8 cellular contexts compared by ENCODE assay signal in the genomic region with DNA sequence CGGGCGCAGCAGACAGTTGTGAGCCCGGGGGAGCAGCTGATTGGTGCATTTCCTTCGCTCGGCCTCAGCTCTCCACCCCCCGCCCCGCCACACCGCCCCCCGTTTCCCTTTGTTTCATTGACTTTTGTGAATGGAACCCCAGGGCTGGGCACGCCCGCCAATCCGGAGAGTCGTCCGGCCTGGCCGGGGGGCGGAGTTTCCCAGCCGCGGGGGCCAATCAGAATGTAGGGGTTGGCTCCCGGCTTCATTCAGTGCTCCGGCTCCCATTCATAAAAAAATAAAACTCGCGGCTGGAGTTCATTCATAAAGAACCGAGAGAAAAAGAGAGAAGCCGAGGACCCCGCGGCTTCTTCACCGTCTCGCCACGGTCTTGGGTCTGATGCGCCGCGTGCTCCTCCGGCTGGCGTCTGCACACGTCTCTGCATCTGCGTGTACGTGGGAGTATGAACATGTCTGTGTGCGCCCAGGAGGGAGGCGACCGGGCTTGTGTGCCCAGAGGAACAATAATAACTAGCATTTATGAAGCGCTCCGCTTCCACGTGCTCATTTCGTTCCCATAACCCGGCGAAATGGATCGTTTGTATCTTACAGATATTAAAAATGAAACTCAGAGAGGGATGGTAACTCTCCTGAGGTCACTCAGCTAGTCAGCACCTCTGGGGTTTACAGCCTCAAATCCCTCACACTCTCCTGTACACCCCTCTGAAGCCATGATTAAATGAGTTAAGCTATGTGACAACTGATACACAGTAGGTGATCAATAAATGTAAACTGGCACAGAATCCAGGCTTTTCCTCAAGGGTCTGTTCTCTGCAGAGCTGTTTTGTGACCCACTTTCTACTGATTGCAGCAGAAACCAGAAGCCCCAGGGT. TPM values are rescaled to one million over a fixed set of nuclear protein-coding genes. Genes with fewer than 3 reads are reported as not detected.
DNase-seq lines count a peak whose midpoint lies in the region; ATAC-seq and TF ChIP-seq lines count a peak whose summit lies in the region.

A gene (minus strand): TSS at position 24 of the 872 bp plus-strand sequence. CDS start 723 bp downstream, outside the sequence.

- DNase-seq in AG08396 (ENCODE audit: low spot score) (peak; percentile 98), GM19238 (ENCODE audit: insufficient read length, low spot score) (peak; percentile 95), NCI-H526 treated with DMSO at 0.1 percent for 48 hours (lab: John Stamatoyannopoulos, UW) (peak; percentile 61), dorsolateral prefrontal cortex (peak; percentile 82 to 93 (median 90))
- DNase-seq in activated CD4-positive, alpha-beta T cell treated with anti-CD3 and anti-CD28 coated beads, Interleukin-2, amount 50 U/mL, for 4 hours = peak; percentile 85 to 87
- DNase-seq in stimulated activated CD4-positive, alpha-beta T cell treated with anti-CD3 and anti-CD28 coated beads, Interleukin-2, amount 100 ng/mL, for 4 hours (ENCODE audit: low read depth) = peak; percentile 81

- H3K9me3 ChIP-seq in liver (ENCODE audit: control insufficient read depth in 4 of 4, low read length in 3 of 4) = no peaks in the 10 kb centered on the region

- TF ChIP-seq RAD21 in liver (IDR thresholded peaks at IDR 0.05) = no peak

- intact Hi-C loops in dorsolateral prefrontal cortex (cut with DNase I) = no loop called here

- H3K9ac ChIP-seq in liver (ENCODE audit: low read depth in 1 of 2, low read length in 2 of 2) = no peak within 1 kb of the TSS

- H3K4me1 ChIP-seq in liver (ENCODE audit: control insufficient read depth in 4 of 4, insufficient read depth in 4 of 4, low read length in 3 of 4) = peaks cover 11 to 27% (median 18%) of the 10 kb centered on the region in 4 donors

- peak; percentile 74 for ATAC-seq in HG03439 (IDR thresholded peaks at IDR 0.05; ENCODE audit: unreplicated experiment)

- 2% methylated on average over 47 of the region's 47 CpGs for WGBS in liver

- H3K27me3 ChIP-seq in dorsolateral prefrontal cortex = no peaks in the 10 kb centered on the region
- H3K27me3 ChIP-seq in liver (ENCODE audit: control insufficient read depth in 4 of 4, insufficient read depth in 4 of 4, low read length in 3 of 4) = peaks cover 0 to 3% (median 0%) of the 10 kb centered on the region in 4 donors

- H3K4me3 ChIP-seq in dorsolateral prefrontal cortex (peak within 1 kb of the TSS; percentile 38 to 77 (median 62)), liver (ENCODE audit: low read depth in 1 of 3, low read length in 3 of 3) (peak within 1 kb of the TSS in 2 of 3 donors; percentile 50 to 54)

- TF ChIP-seq CTCF in dorsolateral prefrontal cortex (IDR thresholded peaks at IDR 0.05 in 54 of 56, conservative IDR thresholded peaks at IDR 0.05 in 2 of 56; ENCODE audit: low read depth in 1 of 56, partially characterized antibody in 56 of 56) (peak in 2 of 56 donors; percentile 13 to 16), liver (IDR thresholded peaks at IDR 0.05; ENCODE audit: low read depth, low read length, missing input control) (no peak)

- H3K36me3 ChIP-seq in liver (ENCODE audit: control insufficient read depth in 4 of 4, insufficient read depth in 3 of 4, low read depth in 1 of 4, low read length in 3 of 4) = no peaks in the 10 kb centered on the region

- H3K27ac ChIP-seq in dorsolateral prefrontal cortex (no peak within 1 kb of the TSS), liver (ENCODE audit: low read depth in 1 of 2, low read length in 2 of 2) (no peak within 1 kb of the TSS)

TF ChIP-seq in liver, 16 proteins besides CTCF, POLR2A, EP300 and RAD21:
- TF ChIP-seq NR2F2 (IDR thresholded peaks at IDR 0.05) (no peak), FOXA1 (IDR thresholded peaks at IDR 0.05) (no peak), TAF1 (conservative IDR thresholded peaks at IDR 0.05) (no peak), YY1 (IDR thresholded peaks at IDR 0.05) (no peak), SP1 (IDR thresholded peaks at IDR 0.05) (no peak), HNF4G (IDR thresholded peaks at IDR 0.05) (no peak), HNF4A (conservative IDR thresholded peaks at IDR 0.05) (no peak), JUND (IDR thresholded peaks at IDR 0.05) (no peak), FOXA2 (IDR thresholded peaks at IDR 0.05) (no peak), RXRA (IDR thresholded peaks at IDR 0.05) (no peak), GABPA (IDR thresholded peaks at IDR 0.05 in 1 of 2, conservative IDR thresholded peaks at IDR 0.05 in 1 of 2) (no peak), EGR1 (IDR thresholded peaks at IDR 0.05; ENCODE audit: low read depth in 2 of 2) (no peak)
- TF ChIP-seq, protein P1, sequence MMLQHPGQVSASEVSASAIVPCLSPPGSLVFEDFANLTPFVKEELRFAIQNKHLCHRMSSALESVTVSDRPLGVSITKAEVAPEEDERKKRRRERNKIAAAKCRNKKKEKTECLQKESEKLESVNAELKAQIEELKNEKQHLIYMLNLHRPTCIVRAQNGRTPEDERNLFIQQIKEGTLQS (IDR thresholded peaks at IDR 0.05) = no peak
- TF ChIP-seq, protein P2, sequence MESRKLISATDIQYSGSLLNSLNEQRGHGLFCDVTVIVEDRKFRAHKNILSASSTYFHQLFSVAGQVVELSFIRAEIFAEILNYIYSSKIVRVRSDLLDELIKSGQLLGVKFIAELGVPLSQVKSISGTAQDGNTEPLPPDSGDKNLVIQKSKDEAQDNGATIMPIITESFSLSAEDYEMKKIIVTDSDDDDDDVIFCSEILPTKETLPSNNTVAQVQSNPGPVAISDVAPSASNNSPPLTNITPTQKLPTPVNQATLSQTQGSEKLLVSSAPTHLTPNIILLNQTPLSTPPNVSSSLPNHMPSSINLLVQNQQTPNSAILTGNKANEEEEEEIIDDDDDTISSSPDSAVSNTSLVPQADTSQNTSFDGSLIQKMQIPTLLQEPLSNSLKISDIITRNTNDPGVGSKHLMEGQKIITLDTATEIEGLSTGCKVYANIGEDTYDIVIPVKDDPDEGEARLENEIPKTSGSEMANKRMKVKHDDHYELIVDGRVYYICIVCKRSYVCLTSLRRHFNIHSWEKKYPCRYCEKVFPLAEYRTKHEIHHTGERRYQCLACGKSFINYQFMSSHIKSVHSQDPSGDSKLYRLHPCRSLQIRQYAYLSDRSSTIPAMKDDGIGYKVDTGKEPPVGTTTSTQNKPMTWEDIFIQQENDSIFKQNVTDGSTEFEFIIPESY (IDR thresholded peaks at IDR 0.05) = no peak
- TF ChIP-seq, protein P3, sequence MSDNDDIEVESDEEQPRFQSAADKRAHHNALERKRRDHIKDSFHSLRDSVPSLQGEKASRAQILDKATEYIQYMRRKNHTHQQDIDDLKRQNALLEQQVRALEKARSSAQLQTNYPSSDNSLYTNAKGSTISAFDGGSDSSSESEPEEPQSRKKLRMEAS (IDR thresholded peaks at IDR 0.05) = no peak
- TF ChIP-seq, protein P4, sequence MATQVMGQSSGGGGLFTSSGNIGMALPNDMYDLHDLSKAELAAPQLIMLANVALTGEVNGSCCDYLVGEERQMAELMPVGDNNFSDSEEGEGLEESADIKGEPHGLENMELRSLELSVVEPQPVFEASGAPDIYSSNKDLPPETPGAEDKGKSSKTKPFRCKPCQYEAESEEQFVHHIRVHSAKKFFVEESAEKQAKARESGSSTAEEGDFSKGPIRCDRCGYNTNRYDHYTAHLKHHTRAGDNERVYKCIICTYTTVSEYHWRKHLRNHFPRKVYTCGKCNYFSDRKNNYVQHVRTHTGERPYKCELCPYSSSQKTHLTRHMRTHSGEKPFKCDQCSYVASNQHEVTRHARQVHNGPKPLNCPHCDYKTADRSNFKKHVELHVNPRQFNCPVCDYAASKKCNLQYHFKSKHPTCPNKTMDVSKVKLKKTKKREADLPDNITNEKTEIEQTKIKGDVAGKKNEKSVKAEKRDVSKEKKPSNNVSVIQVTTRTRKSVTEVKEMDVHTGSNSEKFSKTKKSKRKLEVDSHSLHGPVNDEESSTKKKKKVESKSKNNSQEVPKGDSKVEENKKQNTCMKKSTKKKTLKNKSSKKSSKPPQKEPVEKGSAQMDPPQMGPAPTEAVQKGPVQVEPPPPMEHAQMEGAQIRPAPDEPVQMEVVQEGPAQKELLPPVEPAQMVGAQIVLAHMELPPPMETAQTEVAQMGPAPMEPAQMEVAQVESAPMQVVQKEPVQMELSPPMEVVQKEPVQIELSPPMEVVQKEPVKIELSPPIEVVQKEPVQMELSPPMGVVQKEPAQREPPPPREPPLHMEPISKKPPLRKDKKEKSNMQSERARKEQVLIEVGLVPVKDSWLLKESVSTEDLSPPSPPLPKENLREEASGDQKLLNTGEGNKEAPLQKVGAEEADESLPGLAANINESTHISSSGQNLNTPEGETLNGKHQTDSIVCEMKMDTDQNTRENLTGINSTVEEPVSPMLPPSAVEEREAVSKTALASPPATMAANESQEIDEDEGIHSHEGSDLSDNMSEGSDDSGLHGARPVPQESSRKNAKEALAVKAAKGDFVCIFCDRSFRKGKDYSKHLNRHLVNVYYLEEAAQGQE (IDR thresholded peaks at IDR 0.05) = no peak

RNA-seq across cellular contexts. Expression of the gene that starts here (rescaled TPM):
- total RNA-seq in dorsolateral prefrontal cortex (10 to 100 TPM in 1 of 120 experiments, 1 to 10 TPM in 65, under 1 TPM in 51, not detected in 3; 0.20 to 15.2 (median 1.1) TPM), liver (1 to 10 TPM in 1 of 2 donors, under 1 TPM in 1; 0.08 to 1.1 TPM)
- polyA plus RNA-seq in liver = under 1 TPM; 0.33 to 0.58 TPM
